ENCODE assay signal across 3 cellular contexts in the genomic region with DNA sequence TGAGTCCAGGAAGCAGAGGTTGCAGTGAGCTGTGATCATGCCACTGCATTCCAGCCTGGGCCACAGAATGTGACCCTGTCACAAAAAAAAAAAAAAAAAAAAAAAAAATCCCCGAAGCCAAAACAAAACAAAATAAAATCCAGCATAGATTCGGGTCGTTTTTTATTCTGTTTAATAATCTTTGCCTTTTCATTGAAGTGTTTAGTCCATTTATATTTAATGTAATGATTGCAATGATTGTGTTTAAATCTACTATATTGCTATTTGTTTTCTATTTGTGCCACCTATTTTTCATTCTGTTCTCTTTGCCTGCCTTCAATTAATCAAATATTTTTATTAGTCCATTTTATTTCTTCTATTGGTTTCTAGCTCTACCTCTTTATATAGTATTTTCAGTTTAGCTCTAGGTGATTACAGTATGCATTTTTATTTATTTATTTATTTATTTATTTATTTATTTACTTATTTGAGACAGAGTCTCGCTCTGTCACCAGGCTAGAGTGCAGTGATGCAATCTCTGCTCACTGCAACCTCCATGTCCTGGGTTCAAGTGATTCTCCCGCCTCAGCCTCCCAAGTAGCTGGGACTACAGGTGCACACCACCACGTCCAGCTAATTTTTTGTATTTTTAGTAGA.
TF ChIP-seq lines count a peak whose summit lies in the region.

No MANE protein-coding gene starts in this region.

TF ChIP-seq in A549, 52 proteins besides CTCF, POLR2A, EP300 and RAD21:
- peak; percentile 33 for TF ChIP-seq ZC3H11A (IDR thresholded peaks at IDR 0.05)

TF ChIP-seq in HEK293, 187 proteins besides CTCF, POLR2A, EP300 and RAD21 (continues in another document):
- peak; percentile 72 for TF ChIP-seq ZNF555 (tag by site-specific recombination; conservative IDR thresholded peaks at IDR 0.05)
- TF ChIP-seq ZNF529 (tag by site-specific recombination; IDR thresholded peaks at IDR 0.05; ENCODE audit: insufficient replicate concordance) = peak; percentile 80
- peak; percentile 39; the same call in 1 of the 2 replicates for TF ChIP-seq ZNF629 (tag by site-specific recombination; IDR thresholded peaks at IDR 0.05)
- TF ChIP-seq ZNF433 (tag by site-specific recombination; IDR thresholded peaks at IDR 0.05; ENCODE audit: low read depth) = peak; percentile 81
- peak; percentile 9; the same call in 1 of the 2 replicates for TF ChIP-seq ZNF654 (tag by site-specific recombination; IDR thresholded peaks at IDR 0.05; ENCODE audit: low read depth)
- peak; percentile 83 for TF ChIP-seq ZBTB11 (tag by site-specific recombination; conservative IDR thresholded peaks at IDR 0.05; ENCODE audit: low read depth)
- TF ChIP-seq ZNF791 (tag by site-specific recombination; IDR thresholded peaks at IDR 0.05) = peak; percentile 56; the same call in 1 of the 2 replicates
- TF ChIP-seq ZNF394 (tag by site-specific recombination; IDR thresholded peaks at IDR 0.05; ENCODE audit: borderline replicate concordance) = peak; percentile 89; the same call in 1 of the 2 replicates
- 0 out of 2 replicates have a peak, but pooled peaks have one; percentile 26 for TF ChIP-seq ZSCAN23 (tag by site-specific recombination; IDR thresholded peaks at IDR 0.05)
- TF ChIP-seq ZNF664 (tag by site-specific recombination; IDR thresholded peaks at IDR 0.05) = peak; percentile 69
- TF ChIP-seq ZXDB (tag by site-specific recombination; IDR thresholded peaks at IDR 0.05) = peak; percentile 55; the same call in 1 of the 2 replicates
- peak; percentile 75; the same call in 1 of the 2 replicates for TF ChIP-seq ZNF530 (tag by site-specific recombination; IDR thresholded peaks at IDR 0.05; ENCODE audit: low read depth)
- 0 out of 2 replicates have a peak, but pooled peaks have one; percentile 46 for TF ChIP-seq ZNF404 (tag by site-specific recombination; IDR thresholded peaks at IDR 0.05)
- peak; percentile 91 for TF ChIP-seq ZNF202 (tag by site-specific recombination; IDR thresholded peaks at IDR 0.05; ENCODE audit: borderline replicate concordance)
- TF ChIP-seq ZBTB8A (tag by site-specific recombination; IDR thresholded peaks at IDR 0.05) = peak; percentile 67; the same call in 1 of the 2 replicates
- peak; percentile 84 for TF ChIP-seq ZNF510 (tag by site-specific recombination; IDR thresholded peaks at IDR 0.05; ENCODE audit: insufficient replicate concordance)
- peak; percentile 39; the same call in 1 of the 2 replicates for TF ChIP-seq ZNF560 (tag by site-specific recombination; IDR thresholded peaks at IDR 0.05; ENCODE audit: borderline replicate concordance)
- TF ChIP-seq, protein P1, sequence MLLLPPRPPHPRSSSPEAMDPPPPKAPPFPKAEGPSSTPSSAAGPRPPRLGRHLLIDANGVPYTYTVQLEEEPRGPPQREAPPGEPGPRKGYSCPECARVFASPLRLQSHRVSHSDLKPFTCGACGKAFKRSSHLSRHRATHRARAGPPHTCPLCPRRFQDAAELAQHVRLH (tag by site-specific recombination; IDR thresholded peaks at IDR 0.05) = 0 out of 2 replicates have a peak, but pooled peaks have one; percentile 16
- TF ChIP-seq SETDB1 (IDR thresholded peaks at IDR 0.05; ENCODE audit: insufficient read length, low read length) = peak; percentile 69
- TF ChIP-seq ZNF266 (tag by site-specific recombination; IDR thresholded peaks at IDR 0.05; ENCODE audit: low read depth) = peak; percentile 79
- TF ChIP-seq ZNF292 (tag by site-specific recombination; IDR thresholded peaks at IDR 0.05; ENCODE audit: borderline replicate concordance, low read depth) = peak; percentile 89
- peak; percentile 65; the same call in 1 of the 2 replicates for TF ChIP-seq ZNF140 (tag by site-specific recombination; IDR thresholded peaks at IDR 0.05)
- 0 out of 2 replicates have a peak, but pooled peaks have one; percentile 19 for TF ChIP-seq ZNF558 (tag by site-specific recombination; IDR thresholded peaks at IDR 0.05)

TF ChIP-seq in K562, 482 proteins besides CTCF, POLR2A, EP300 and RAD21:
- TF ChIP-seq ADNP (tag; IDR thresholded peaks at IDR 0.05) = 0 out of 2 replicates have a peak, but pooled peaks have one; percentile 22
- TF ChIP-seq TRIM28 (IDR thresholded peaks at IDR 0.05) = peak; percentile 65; the same call in 1 of the 2 replicates
- peak; percentile 91 for TF ChIP-seq RBM25 (IDR thresholded peaks at IDR 0.05; ENCODE audit: low read depth, low read length, severe bottlenecking)
- TF ChIP-seq BCOR (IDR thresholded peaks at IDR 0.05) = peak; percentile 33; the same call in 1 of the 2 replicates
- peak; percentile 100 for TF ChIP-seq ZNF507 (tag; conservative IDR thresholded peaks at IDR 0.05)
- TF ChIP-seq ZNF354B (CRISPR knock-in tag; IDR thresholded peaks at IDR 0.05) = peak; percentile 98
- TF ChIP-seq CBX3 (IDR thresholded peaks at IDR 0.05; ENCODE audit: borderline replicate concordance in 1 of 2, low read length in 2 of 2) = peak in 1 of 2 experiments; percentile 61; a peak in 1 of 3 replicates
- peak; percentile 47; the same call in 1 of the 2 replicates for TF ChIP-seq SMARCA5 (IDR thresholded peaks at IDR 0.05)
